Comparison of ENCODE assay signal across 8 cellular contexts in genomic region chr1:109197163-109198042, GRCh38. TPM values are rescaled to one million over a fixed set of nuclear protein-coding genes. Genes with fewer than 3 reads are reported as not detected.
DNase-seq lines count a peak whose midpoint lies in the region; ATAC-seq, FAIRE-seq and TF ChIP-seq lines count a peak whose summit lies in the region.

No MANE protein-coding gene starts in this region.

- H3K9ac ChIP-seq in K562 (ENCODE audit: insufficient read depth in 1 of 2, low read depth in 2 of 2, low read length in 2 of 2), result peak overlapping the region; percentile 22 to 80; a peak in 2 of 4 replicates

- intact Hi-C loops in K562 (cut with micrococcal nuclease), result no loop called here
- intact Hi-C loops in right lobe of liver (cut with DNase I), result no loop called here
- intact Hi-C loops in uterus (cut with DNase I; ENCODE audit: low total_unique reads), result no loop called here

- no TSS peak for BruUV-seq in K562 (replicated peaks; lab: Mats Ljungman, UMichigan)

- POLR2A ChIA-PET in A549 (lab: Yijun Ruan, JAX) (interaction anchor here (0.5 to 1.6 kb wide), 5 partner anchors 17 to 184 kb away, joined by 3 to 8 read pairs (median 5); partner anchors contain the start of gene SARS1), K562 (lab: Yijun Ruan, JAX) (interaction anchor here (0.6 to 2.7 kb wide), 11 partner anchors 9 to 116 kb away, joined by 3 to 15 read pairs (median 4); partner anchors contain the start of gene SARS1)

- H3K27ac ChIP-seq in A549, result peak overlapping the region; percentile 69 to 85
- peak overlapping the region; percentile 51 for H3K27ac ChIP-seq in K562 (ENCODE audit: extremely low read depth, low read depth, low read length)
- no peak overlapping the region for H3K27ac ChIP-seq in right lobe of liver
- peak overlapping the region in 1 of 2 donors; percentile 54 for H3K27ac ChIP-seq in uterus

- DNase-seq in A549 (ENCODE audit: low read depth in 1 of 2, low spot score in 1 of 2), result peak; percentile 85
- peak; percentile 86 for DNase-seq in HFF-Myc (ENCODE audit: extremely low read depth, low read depth)
- peak; percentile 78 to 86 (median 82) for DNase-seq in K562 (ENCODE audit: extremely low read depth in 1 of 4, low spot score in 3 of 4)
- peak in 1 of 3 donors; percentile 51 for DNase-seq in right lobe of liver
- DNase-seq in uterus, result no peak
- DNase-seq in occipital lobe (lab: John Stamatoyannopoulos, UW), result no peak

- H3K79me2 ChIP-seq in K562 (ENCODE audit: control insufficient read depth, insufficient read depth, low read length), result no peaks in the 10 kb centered on the region

- H4K20me1 ChIP-seq in K562 (replicated peaks; ENCODE audit: control insufficient read depth, insufficient read depth, low read length), result no peaks in the 10 kb centered on the region

- CTCF ChIA-PET in A549 (lab: Yijun Ruan, JAX) (interaction anchor here (1.0 to 2.3 kb wide), 5 partner anchors 15 to 86 kb away, joined by 3 to 18 read pairs (median 6); a partner anchor contains a TSS), K562 (lab: Yijun Ruan, JAX; ENCODE audit: low intra/inter-chr PET ratio) (no interaction called here)

- TF ChIP-seq CTCF in A549 (IDR thresholded peaks at IDR 0.05), result no peak
- no peak for TF ChIP-seq CTCF in HFF-Myc (IDR thresholded peaks at IDR 0.05; ENCODE audit: low read depth, low read length, missing control alignments)
- TF ChIP-seq CTCF in K562 (IDR thresholded peaks at IDR 0.05 in 2 of 3, conservative IDR thresholded peaks at IDR 0.05 in 1 of 3; ENCODE audit: insufficient read depth in 2 of 3, low read depth in 1 of 3, low read length in 3 of 3), result no peak; a peak in 1 of 6 replicates
- TF ChIP-seq CTCF in right lobe of liver (IDR thresholded peaks at IDR 0.05), result no peak
- TF ChIP-seq CTCF in uterus (IDR thresholded peaks at IDR 0.05), result no peak

- H3K27me3 ChIP-seq in K562 (ENCODE audit: control insufficient read depth in 2 of 2, insufficient read depth in 2 of 2, low read length in 2 of 2) (no peaks in the 10 kb centered on the region), right lobe of liver (no peaks in the 10 kb centered on the region), uterus (no peaks in the 10 kb centered on the region)

- H3K36me3 ChIP-seq in K562 (ENCODE audit: control insufficient read depth, insufficient read depth, low read length) (no peaks in the 10 kb centered on the region), right lobe of liver (no peaks in the 10 kb centered on the region), uterus (no peaks in the 10 kb centered on the region)

- in situ Hi-C loops in K562 (cut with MboI), result no loop called here

- H3K4me2 ChIP-seq in A549, result peak overlapping the region; percentile 57
- H3K4me2 ChIP-seq in K562 (ENCODE audit: insufficient read depth, low read length), result peak overlapping the region; percentile 74

- H3K9me1 ChIP-seq in K562 (ENCODE audit: control insufficient read depth, insufficient read depth, low read length), result no peaks in the 10 kb centered on the region

- TF ChIP-seq RAD21 in A549 (conservative IDR thresholded peaks at IDR 0.05 in 1 of 2, IDR thresholded peaks at IDR 0.05 in 1 of 2), result no peak; a peak in 1 of 5 replicates
- TF ChIP-seq RAD21 in K562 (CRISPR knock-in tag; conservative IDR thresholded peaks at IDR 0.05 in 1 of 2, IDR thresholded peaks at IDR 0.05 in 1 of 2), result no peak

- H3K4me1 ChIP-seq in A549, result peaks cover 33% of the 10 kb centered on the region
- peaks cover 22 to 47% of the 10 kb centered on the region in 2 experiments for H3K4me1 ChIP-seq in K562 (replicated peaks in 1 of 2; ENCODE audit: control insufficient read depth in 2 of 2, insufficient read depth in 2 of 2, low read length in 2 of 2)
- peaks cover 0 to 7% (median 0%) of the 10 kb centered on the region in 4 donors for H3K4me1 ChIP-seq in right lobe of liver
- H3K4me1 ChIP-seq in uterus, result no peaks in the 10 kb centered on the region

- WGBS in A549 (ENCODE audit: missing lambda C conversion rate), result 6% methylated on average over 9 of the region's 10 CpGs
- 10% methylated on average over 10 of the region's 10 CpGs for WGBS in K562 (ENCODE audit: insufficient coverage, low coverage, missing lambda C conversion rate)
- WGBS in right lobe of liver (ENCODE audit: insufficient coverage, low coverage, low lambda C conversion rate, missing lambda C conversion rate), result 49% methylated on average over 10 of the region's 10 CpGs

- H3K9me3 ChIP-seq in A549, result no peaks in the 10 kb centered on the region
- H3K9me3 ChIP-seq in K562 (replicated peaks; ENCODE audit: control insufficient read depth, insufficient read depth, low read depth, low read length), result no peaks in the 10 kb centered on the region
- H3K9me3 ChIP-seq in right lobe of liver, result no peaks in the 10 kb centered on the region
- no peaks in the 10 kb centered on the region for H3K9me3 ChIP-seq in uterus

- TF ChIP-seq EP300 in A549 (IDR thresholded peaks at IDR 0.05) (peak in 1 of 2 experiments; percentile 31; a peak in 1 of 5 replicates), K562 (IDR thresholded peaks at IDR 0.05; ENCODE audit: low read length) (peak; percentile 53)

- FAIRE-seq in A549 (lab: Jason Lieb, UNC), result no peak
- peak; percentile 93 for FAIRE-seq in K562 (lab: Jason Lieb, UNC)

- ATAC-seq in A549 (peak; percentile 86 to 91), K562 (peak; percentile 66), right lobe of liver (peak in 3 of 4 donors; percentile 6 to 72 (median 50)), GM21423 (IDR thresholded peaks at IDR 0.05; ENCODE audit: unreplicated experiment) (no peak), GM18868 (IDR thresholded peaks at IDR 0.05; ENCODE audit: unreplicated experiment) (no peak)

- H3K4me3 ChIP-seq in A549 (no peak overlapping the region), HFF-Myc (replicated peaks; ENCODE audit: low read depth, low read length) (peak overlapping the region; percentile 4; the same call in 1 of the 2 replicates), K562 (no peak overlapping the region), right lobe of liver (no peak overlapping the region), uterus (no peak overlapping the region)

- TF ChIP-seq POLR2A in A549 (IDR thresholded peaks at IDR 0.05; ENCODE audit: low read length) (no peak), K562 (conservative IDR thresholded peaks at IDR 0.05) (no peak), right lobe of liver (IDR thresholded peaks at IDR 0.05) (no peak), uterus (IDR thresholded peaks at IDR 0.05) (no peak)

- H2AFZ ChIP-seq in K562 (ENCODE audit: low read depth, low read length), result peak overlapping the region; percentile 73

RNA-seq across cellular contexts. Expression of gene SARS1, which starts 16.3 kb away (rescaled TPM):
- polyA plus RNA-seq in A549 (2011; rRNA removed) (152 and 158 TPM in 2 replicates), A549 (2017; fragmentation: RNase III; extraction: RNeasy Plus Mini Kit Qiagen cat#74134 plus additional on column Dnase treatment) (98.0 to 106 TPM (median 103 TPM) in 3 replicates), K562 (2011; rRNA removed) (221 and 230 TPM in 2 replicates), K562 (2014; fragmentation: Illumina TruSeq; extraction: Trizol) (293 and 317 TPM in 2 replicates), K562 (2014; fragmentation: Nextera tagmentation; extraction: Ambion mirVana) (100 to 1,000 TPM; 336 to 623 TPM), K562 (2014; rRNA removed) (235 and 240 TPM in 2 replicates)
- 70.6 and 73.4 TPM in 2 replicates for polyA plus RNA-seq in A549 (2012; cell fraction: cytosol; rRNA removed)
- 66.8 and 84.3 TPM in 2 replicates for polyA plus RNA-seq in A549 (2012; cell fraction: nucleus; rRNA removed)
- polyA minus RNA-seq in A549 (2011; rRNA and poly(A)+ RNA removed), result 93.4 and 105 TPM in 2 replicates
- total RNA-seq in K562 (2011; cell fraction: chromatin; rRNA removed; ENCODE audit: low replicate concordance), result 340 and 395 TPM in 2 replicates
- total RNA-seq in K562 (2011; cell fraction: nucleolus; rRNA removed), result 195 and 209 TPM in 2 replicates
- 265 and 293 TPM in 2 replicates for total RNA-seq in K562 (2011; cell fraction: nucleoplasm; rRNA removed)
- total RNA-seq in K562 (2014; rRNA removed) (254 and 257 TPM in 2 replicates), K562 (2014; rRNA removed; fragmentation: Illumina TruSeq; extraction: Trizol) (273 and 284 TPM in 2 replicates), K562 (2015; rRNA removed; fragmentation: Illumina TruSeq; extraction: Trizol) (211 and 221 TPM in 2 replicates), K562 (2021) (232 and 246 TPM in 2 replicates), right lobe of liver (100 to 1,000 TPM in 2 of 6 experiments, 10 to 100 TPM in 4; 73.5 to 123 (median 91.6) TPM), uterus (100 to 1,000 TPM in 3 of 4 donors, 10 to 100 TPM in 1; 98.1 to 138 (median 112) TPM), occipital lobe (153 TPM)
- 149 and 217 TPM in 2 replicates for polyA plus RNA-seq in K562 (2011; cell fraction: cytosol; rRNA removed)
- 232 and 336 TPM in 2 replicates for polyA plus RNA-seq in K562 (2011; cell fraction: nucleus; rRNA removed)
- polyA plus RNA-seq in K562 (2012), result 195 and 518 TPM in 2 replicates
- polyA minus RNA-seq in K562 (2011; rRNA and poly(A)+ RNA removed), result 227 and 242 TPM in 2 replicates
- polyA minus RNA-seq in K562 (2011; cell fraction: cytosol; rRNA and poly(A)+ RNA removed), result 87.5 and 101 TPM in 2 replicates
- 92.1 and 168 TPM in 2 replicates for polyA minus RNA-seq in K562 (2011; cell fraction: nucleus; rRNA and poly(A)+ RNA removed)

RNA-seq across cellular contexts. Expression of gene CELSR2, which starts 51.9 kb away (rescaled TPM):
- 2.5 and 4.9 TPM in 2 replicates for polyA plus RNA-seq in A549 (2011; rRNA removed)
- 4.5 and 5.7 TPM in 2 replicates for polyA plus RNA-seq in A549 (2012; cell fraction: cytosol; rRNA removed)
- polyA plus RNA-seq in A549 (2012; cell fraction: nucleus; rRNA removed), result 15.7 and 19.5 TPM in 2 replicates
- 5.6 to 5.9 TPM (median 5.6 TPM) in 3 replicates for polyA plus RNA-seq in A549 (2017; fragmentation: RNase III; extraction: RNeasy Plus Mini Kit Qiagen cat#74134 plus additional on column Dnase treatment)
- 14.1 and 15.4 TPM in 2 replicates for polyA minus RNA-seq in A549 (2011; rRNA and poly(A)+ RNA removed)
- total RNA-seq in K562 (2011; cell fraction: chromatin; rRNA removed; ENCODE audit: low replicate concordance), result 44.8 and 129 TPM in 2 replicates
- 69.9 and 80.7 TPM in 2 replicates for total RNA-seq in K562 (2011; cell fraction: nucleolus; rRNA removed)
- 57.7 and 69.2 TPM in 2 replicates for total RNA-seq in K562 (2011; cell fraction: nucleoplasm; rRNA removed)
- total RNA-seq in K562 (2014; rRNA removed), result 4.1 and 5.9 TPM in 2 replicates
- total RNA-seq in K562 (2014; rRNA removed; fragmentation: Illumina TruSeq; extraction: Trizol), result 2.7 and 3.0 TPM in 2 replicates
- 4.2 and 5.0 TPM in 2 replicates for total RNA-seq in K562 (2015; rRNA removed; fragmentation: Illumina TruSeq; extraction: Trizol)
- total RNA-seq in K562 (2021), result 19.1 and 21.9 TPM in 2 replicates
- polyA plus RNA-seq in K562 (2011; rRNA removed), result 7.2 and 8.2 TPM in 2 replicates
- 8.3 and 12.6 TPM in 2 replicates for polyA plus RNA-seq in K562 (2011; cell fraction: cytosol; rRNA removed)
- polyA plus RNA-seq in K562 (2011; cell fraction: nucleus; rRNA removed), result 38.5 and 63.5 TPM in 2 replicates
- polyA plus RNA-seq in K562 (2012), result 15.6 and 17.8 TPM in 2 replicates
- polyA plus RNA-seq in K562 (2014; fragmentation: Illumina TruSeq; extraction: Trizol), result 14.1 and 15.3 TPM in 2 replicates
- under 1 TPM; 0.31 to 0.86 TPM for polyA plus RNA-seq in K562 (2014; fragmentation: Nextera tagmentation; extraction: Ambion mirVana)
- polyA plus RNA-seq in K562 (2014; rRNA removed), result 9.0 and 10.2 TPM in 2 replicates
- polyA minus RNA-seq in K562 (2011; rRNA and poly(A)+ RNA removed), result 14.3 and 24.2 TPM in 2 replicates
- 23.8 and 25.3 TPM in 2 replicates for polyA minus RNA-seq in K562 (2011; cell fraction: cytosol; rRNA and poly(A)+ RNA removed)
- 31.9 and 33.1 TPM in 2 replicates for polyA minus RNA-seq in K562 (2011; cell fraction: nucleus; rRNA and poly(A)+ RNA removed)
- 1 to 10 TPM; 1.3 to 3.3 (median 3.0) TPM for total RNA-seq in right lobe of liver
- total RNA-seq in uterus, result 1 to 10 TPM in 3 of 4 donors, under 1 TPM in 1; 0.26 to 9.6 (median 5.4) TPM
- 41.8 TPM for total RNA-seq in occipital lobe

Comparison
In these comparisons a context has a peak if more than half of its experiments do, and no peak if none do; other contexts are left out.
1. ATAC-seq: peak in A549 (2 of 2), K562 (single experiment) and right lobe of liver (3 of 4); none in GM21423 (single experiment) and GM18868 (single experiment).
2. DNase-seq: peak in A549 (2 of 2), HFF-Myc (single experiment) and K562 (4 of 4); none in uterus (0 of 2) and occipital lobe (single experiment).
3. H3K27ac ChIP-seq: peak in A549 (2 of 2) and K562 (single experiment); none in right lobe of liver (0 of 3).
4. Of the 35 proteins assayed by ChIP-seq in both K562 and A549: peak only in K562: ESRRA, HDAC2, KDM1A and ZC3H11A; only in A549: JUNB, MAFK and MAX; in both: CEBPB; in neither: 22; mixed calls (peak in some experiments, not most) for 5.